ENCODE assay signal across 8 cellular contexts in genomic region chr13:97975280-97975850, GRCh38. TPM values are rescaled to one million over a fixed set of nuclear protein-coding genes. Genes with fewer than 3 reads are reported as not detected.
DNase-seq lines count a peak whose midpoint lies in the region; ATAC-seq and TF ChIP-seq lines count a peak whose summit lies in the region.

No MANE protein-coding gene starts in this region.

- H3K4me3 ChIP-seq in KMS-11 (IDR thresholded peaks at IDR 0.05; ENCODE audit: insufficient read depth, low read depth, low read length) = no peak overlapping the region
- H3K4me3 ChIP-seq in colonic mucosa = peak overlapping the region; percentile 90

- TF ChIP-seq CTCF in KMS-11 (conservative IDR thresholded peaks at IDR 0.05; ENCODE audit: low read depth, low read length) (no peak), colonic mucosa (IDR thresholded peaks at IDR 0.05) (no peak)

- no peaks in the 10 kb centered on the region for H3K27me3 ChIP-seq in KMS-11 (ENCODE audit: insufficient read depth, low read depth)
- no peaks in the 10 kb centered on the region for H3K27me3 ChIP-seq in colonic mucosa

- H3K9me3 Mint-ChIP-seq in activated CD4-positive, alpha-beta T cell treated with anti-CD3 and anti-CD28 coated beads for 36 hours (ENCODE audit: low read depth) = no peaks in the 10 kb centered on the region
- H3K9me3 Mint-ChIP-seq in naive B cell = no peaks in the 10 kb centered on the region

- peak overlapping the region; percentile 45 for H3K4me2 ChIP-seq in KMS-11

- POLR2A ChIA-PET in activated CD4-positive, alpha-beta T cell treated with anti-CD3 and anti-CD28 coated beads for 36 hours (lab: Charles Lee) = no interaction called here

- peaks cover 35% of the 10 kb centered on the region for H3K79me2 ChIP-seq in KMS-11 (ENCODE audit: insufficient read depth, low read depth)

- H4K20me1 ChIP-seq in KMS-11 (ENCODE audit: insufficient read depth) = peaks cover 3% of the 10 kb centered on the region; the same call in 1 of the 2 replicates

- peak; percentile 16 for DNase-seq in activated CD4-positive, alpha-beta T cell treated with anti-CD3 and anti-CD28 coated beads for 36 hours
- no peak for DNase-seq in activated CD4-positive, alpha-beta T cell treated with anti-CD3 and anti-CD28 coated beads, Interleukin-2, amount 50 U/mL, for 4 hours
- no peak for DNase-seq in colonic mucosa
- no peak for DNase-seq in naive B cell
- no peak for DNase-seq in NCI-H128 (lab: John Stamatoyannopoulos, UW; ENCODE audit: unreplicated experiment)
- DNase-seq in H4 (ENCODE audit: low spot score) = no peak
- no peak for DNase-seq in NCI-H1105 (lab: John Stamatoyannopoulos, UW)

- peaks cover 28% of the 10 kb centered on the region for H3K4me1 Mint-ChIP-seq in activated CD4-positive, alpha-beta T cell treated with anti-CD3 and anti-CD28 coated beads for 36 hours
- peaks cover 13 to 23% (median 15%) of the 10 kb centered on the region in 3 donors for H3K4me1 Mint-ChIP-seq in naive B cell

- H3K27me3 Mint-ChIP-seq in activated CD4-positive, alpha-beta T cell treated with anti-CD3 and anti-CD28 coated beads for 36 hours = no peaks in the 10 kb centered on the region
- peaks cover 0 to 8% (median 4%) of the 10 kb centered on the region in 3 donors for H3K27me3 Mint-ChIP-seq in naive B cell

- H3K4me1 ChIP-seq in KMS-11 (ENCODE audit: low read depth, poor library complexity, severe bottlenecking) = peaks cover 20% of the 10 kb centered on the region
- H3K4me1 ChIP-seq in colonic mucosa = peaks cover 7% of the 10 kb centered on the region

- H2AFZ ChIP-seq in KMS-11 (ENCODE audit: low read depth) = peak overlapping the region; percentile 54

- H3K9me3 ChIP-seq in colonic mucosa = no peaks in the 10 kb centered on the region

- no peak for ATAC-seq in activated CD4-positive, alpha-beta T cell treated with anti-CD3 and anti-CD28 coated beads for 36 hours
- no peak for ATAC-seq in naive B cell (ENCODE audit: low read depth in 2 of 2)

- peak overlapping the region; percentile 96 for H3K27ac Mint-ChIP-seq in activated CD4-positive, alpha-beta T cell treated with anti-CD3 and anti-CD28 coated beads for 36 hours
- H3K27ac Mint-ChIP-seq in naive B cell = peak overlapping the region; percentile 88 to 98 (median 95)

- no peak overlapping the region for H3K27ac ChIP-seq in KMS-11
- peak overlapping the region; percentile 74 for H3K27ac ChIP-seq in colonic mucosa

- no peaks in the 10 kb centered on the region for H3K36me3 ChIP-seq in KMS-11 (ENCODE audit: insufficient read depth)
- H3K36me3 ChIP-seq in colonic mucosa = no peaks in the 10 kb centered on the region

- CTCF ChIA-PET in activated CD4-positive, alpha-beta T cell treated with anti-CD3 and anti-CD28 coated beads for 36 hours (lab: Charles Lee) = no interaction called here

- intact Hi-C loops in activated CD4-positive, alpha-beta T cell treated with anti-CD3 and anti-CD28 coated beads for 36 hours (cut with DNase I, micrococcal nuclease) = loop anchor here (2.0 to 10.0 kb wide), 6 partner anchors 118 to 1522 kb away; partner anchors contain the start of gene MBNL2 (in 1 of the 2)
- intact Hi-C loops in colonic mucosa (cut with DNase I) = no loop called here

- peak overlapping the region; percentile 99 for H3K4me3 Mint-ChIP-seq in activated CD4-positive, alpha-beta T cell treated with anti-CD3 and anti-CD28 coated beads for 36 hours
- H3K4me3 Mint-ChIP-seq in naive B cell = peak overlapping the region; percentile 86 to 94 (median 92)

- H3K9ac ChIP-seq in KMS-11 (peak overlapping the region; percentile 61; the same call in 1 of the 2 replicates), colonic mucosa (ENCODE audit: low read depth in 2 of 2, low read length in 2 of 2) (peak overlapping the region; percentile 75 to 84)

- H3K36me3 Mint-ChIP-seq in activated CD4-positive, alpha-beta T cell treated with anti-CD3 and anti-CD28 coated beads for 36 hours (ENCODE audit: low read depth) = peaks cover 14% of the 10 kb centered on the region
- peaks cover 0 to 8% of the 10 kb centered on the region in 2 donors for H3K36me3 Mint-ChIP-seq in naive B cell

RNA-seq across cellular contexts. Expression of gene IPO5, which starts 21.9 kb away (rescaled TPM):
- 100 to 1,000 TPM; 256 to 258 TPM for total RNA-seq in activated CD4-positive, alpha-beta T cell treated with anti-CD3 and anti-CD28 coated beads for 36 hours
- 10 to 100 TPM; 67.5 to 95.4 TPM for total RNA-seq in colonic mucosa
- polyA plus RNA-seq in naive B cell (ENCODE audit: low read depth in 6 of 6) = 10 to 100 TPM; 28.1 to 48.7 (median 31.5) TPM
- total RNA-seq in H4 (2014; rRNA removed; shearing (Covaris generic)) = 65.3 and 88.4 TPM in 2 replicates
